Comparison of ENCODE assay signal across 19 cellular contexts in the genomic region with DNA sequence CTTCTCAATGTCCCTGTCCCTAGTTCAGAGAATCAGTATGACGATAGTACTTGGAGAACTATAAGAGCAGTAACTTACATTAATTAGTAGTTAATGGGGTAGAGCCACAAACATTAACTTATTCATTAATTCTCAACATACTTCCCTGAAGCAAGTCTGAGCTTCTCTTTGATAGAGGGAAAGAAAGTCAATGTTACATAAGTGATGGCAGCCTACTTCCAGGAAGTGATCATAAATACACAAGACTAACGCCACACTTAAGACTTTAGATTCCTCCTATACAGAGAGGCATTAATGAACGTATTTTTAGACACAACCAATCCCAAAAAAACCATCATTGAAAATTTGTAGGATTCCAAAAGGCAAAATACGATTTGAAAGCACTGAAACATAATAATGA.
"Had no signal": no experiment of that assay in that cellular context is flagged by ENCODE, and none has a peak within 500 bp of the region (broad histone marks: within the 10 kb centered on the region; RNA-seq: fewer than 3 reads in every experiment).

No MANE protein-coding gene starts in this region.

- ATAC-seq: left cardiac atrium; naive thymus-derived CD8-positive, alpha-beta T cell; right lobe of liver; upper lobe of right lung had no signal

- H3K27me3 ChIP-seq: ascending aorta, cardiac muscle cell, right lobe of liver, spleen, upper lobe of right lung had no signal

- H3K4me1 ChIP-seq: prostate gland, right lobe of liver, upper lobe of right lung had no signal

- DNase-seq: activated CD4-positive, alpha-beta T cell treated with anti-CD3 and anti-CD28 coated beads, Interleukin-2, amount 50 U/mL, for 4 hours; activated effector memory CD4-positive, alpha-beta T cell treated with anti-CD3 and anti-CD28 coated beads, Interleukin-2, amount 50 U/mL, for 16 hours; activated T-cell treated with anti-CD3 and anti-CD28 coated beads, Interleukin-2, amount 50 U/mL, for 24 hours; effector memory CD4-positive, alpha-beta T cell; erythroblast; hippocampal formation; left cardiac atrium; naive thymus-derived CD8-positive, alpha-beta T cell; nucleus accumbens; right lobe of liver; spleen; stimulated activated CD4-positive, alpha-beta T cell treated with anti-CD3 and anti-CD28 coated beads, Interleukin-1b, Interleukin-23, amount 100 ng/mL, for 48 hours; stimulated activated naive CD4-positive, alpha-beta T cell treated with Interleukin-2 at 50 U/mL for 16 hours; upper lobe of right lung had no signal

- H3K4me3 ChIP-seq: ascending aorta, cardiac muscle cell, coronary artery, lung, prostate gland, right lobe of liver, spleen, upper lobe of right lung had no signal

- H3K9me3 ChIP-seq: ascending aorta, prostate gland, right lobe of liver, spleen, upper lobe of right lung had no signal

- H3K36me3 ChIP-seq: ascending aorta, cardiac muscle cell, prostate gland, right lobe of liver, spleen, upper lobe of right lung had no signal

- H3K4me3 Mint-ChIP-seq: activated T-cell treated with anti-CD3 and anti-CD28 coated beads, Interleukin-2, amount 50 U/mL, for 24 hours had no signal

- H3K27me3 Mint-ChIP-seq: activated T-cell treated with anti-CD3 and anti-CD28 coated beads, Interleukin-2, amount 50 U/mL, for 24 hours; naive thymus-derived CD8-positive, alpha-beta T cell had no signal

- H3K27ac ChIP-seq: cardiac muscle cell, coronary artery, prostate gland, right lobe of liver, upper lobe of right lung had no signal
